In genomic region chr19:17244618-17245534, GRCh38 we compare ENCODE assay signal across 8 cellular contexts. TPM values are rescaled to one million over a fixed set of nuclear protein-coding genes. Genes with fewer than 3 reads are reported as not detected.
DNase-seq lines count a peak whose midpoint lies in the region; ATAC-seq and TF ChIP-seq lines count a peak whose summit lies in the region.

No MANE protein-coding gene starts in this region.

- peak overlapping the region; percentile 95 for H3K4me2 ChIP-seq in PC-3 (ENCODE audit: low read length)

- no peak overlapping the region for H3K27ac Mint-ChIP-seq in activated naive CD4-positive, alpha-beta T cell treated with anti-CD3 and anti-CD28 coated beads, Interleukin-2, amount 10 ng/mL, durations not matched to agents 7 days and 5 days
- H3K27ac Mint-ChIP-seq in osteocyte (ENCODE audit: unreplicated experiment): peak overlapping the region; percentile 87

- no peak for TF ChIP-seq CTCF in PC-3 (conservative IDR thresholded peaks at IDR 0.05; ENCODE audit: low read depth, low read length)
- no peak for TF ChIP-seq CTCF in epithelial cell of proximal tubule (conservative IDR thresholded peaks at IDR 0.05; ENCODE audit: low read depth, low read length)
- TF ChIP-seq CTCF in osteocyte (IDR thresholded peaks at IDR 0.05): no peak

- H3K27ac ChIP-seq in PC-3 (ENCODE audit: low read length): no peak overlapping the region; the same call in 1 of the 2 replicates

- H3K4me1 Mint-ChIP-seq in activated naive CD4-positive, alpha-beta T cell treated with anti-CD3 and anti-CD28 coated beads, Interleukin-2, amount 10 ng/mL, durations not matched to agents 7 days and 5 days: peaks cover 10% of the 10 kb centered on the region
- peaks cover 59% of the 10 kb centered on the region for H3K4me1 Mint-ChIP-seq in osteocyte (ENCODE audit: unreplicated experiment)

- peak overlapping the region; percentile 84 for H3K4me3 ChIP-seq in PC-3 (ENCODE audit: low read length)
- H3K4me3 ChIP-seq in epithelial cell of proximal tubule (ENCODE audit: low read depth, low read length): peak overlapping the region; percentile 73

- POLR2A ChIA-PET in PC-3 (lab: Charles Lee; ENCODE audit: unreplicated experiment): no interaction called here

- no peaks in the 10 kb centered on the region for H3K36me3 ChIP-seq in PC-3 (ENCODE audit: low read depth, low read length)

- no peaks in the 10 kb centered on the region for H3F3A ChIP-seq in PC-3 (ENCODE audit: low read length, unreplicated experiment)

- no peaks in the 10 kb centered on the region for H3K9me2 ChIP-seq in PC-3 (replicated peaks; ENCODE audit: low read length)

- intact Hi-C loops in PC-3 (cut with micrococcal nuclease): no loop called here

- no peaks in the 10 kb centered on the region for H3K36me3 Mint-ChIP-seq in activated naive CD4-positive, alpha-beta T cell treated with anti-CD3 and anti-CD28 coated beads, Interleukin-2, amount 10 ng/mL, durations not matched to agents 7 days and 5 days
- H3K36me3 Mint-ChIP-seq in osteocyte (ENCODE audit: unreplicated experiment): no peaks in the 10 kb centered on the region

- no peaks in the 10 kb centered on the region for H3K27me3 ChIP-seq in PC-3 (ENCODE audit: low read length)

- H2AFZ ChIP-seq in PC-3 (ENCODE audit: low read length): peak overlapping the region; percentile 67

- CTCF ChIA-PET in activated naive CD4-positive, alpha-beta T cell treated with anti-CD3 and anti-CD28 coated beads, Interleukin-2, amount 10 ng/mL, durations not matched to agents 7 days and 5 days (lab: Charles Lee): interaction anchor here (1.0 kb wide), 1 partner anchor 9 kb away, joined by 5 read pairs; no protein-coding TSS in a partner anchor
- CTCF ChIA-PET in PC-3 (lab: Charles Lee): no interaction called here

- H3K9me3 Mint-ChIP-seq in activated naive CD4-positive, alpha-beta T cell treated with anti-CD3 and anti-CD28 coated beads, Interleukin-2, amount 10 ng/mL, durations not matched to agents 7 days and 5 days: no peaks in the 10 kb centered on the region
- no peaks in the 10 kb centered on the region for H3K9me3 Mint-ChIP-seq in osteocyte (ENCODE audit: unreplicated experiment)

- peaks cover 54% of the 10 kb centered on the region for H3K79me2 ChIP-seq in PC-3 (ENCODE audit: low read length)

- ATAC-seq in PC-3: peak; percentile 25
- ATAC-seq in GM21619 (IDR thresholded peaks at IDR 0.05; ENCODE audit: unreplicated experiment): no peak

- H3K9me3 ChIP-seq in PC-3 (ENCODE audit: low read length): no peaks in the 10 kb centered on the region

- peak; percentile 35 for DNase-seq in activated naive CD4-positive, alpha-beta T cell treated with anti-CD3 and anti-CD28 coated beads, Interleukin-2, amount 10 ng/mL, durations not matched to agents 7 days and 5 days
- DNase-seq in activated naive CD4-positive, alpha-beta T cell treated with Interleukin-2 at 50 U/mL for 16 hours: no peak
- DNase-seq in PC-3 (no peak), epithelial cell of proximal tubule (ENCODE audit: low read depth) (no peak), osteocyte (ENCODE audit: extremely low spot score, unreplicated experiment) (no peak), LoVo (ENCODE audit: low spot score) (no peak), NCI-H526 treated with DMSO at 0.1 percent for 48 hours (lab: John Stamatoyannopoulos, UW) (no peak)

- H3K27me3 Mint-ChIP-seq in activated naive CD4-positive, alpha-beta T cell treated with anti-CD3 and anti-CD28 coated beads, Interleukin-2, amount 10 ng/mL, durations not matched to agents 7 days and 5 days: peaks cover 75% of the 10 kb centered on the region
- no peaks in the 10 kb centered on the region for H3K27me3 Mint-ChIP-seq in osteocyte (ENCODE audit: unreplicated experiment)

- peaks cover 13% of the 10 kb centered on the region for H4K20me1 ChIP-seq in PC-3 (ENCODE audit: low read length)

- H3K4me3 Mint-ChIP-seq in activated naive CD4-positive, alpha-beta T cell treated with anti-CD3 and anti-CD28 coated beads, Interleukin-2, amount 10 ng/mL, durations not matched to agents 7 days and 5 days: peak overlapping the region; percentile 50
- H3K4me3 Mint-ChIP-seq in osteocyte (ENCODE audit: unreplicated experiment): peak overlapping the region; percentile 90

- no TSS peak for BruUV-seq in PC-3 (replicated peaks; lab: Mats Ljungman, UMichigan)

- peak overlapping the region; percentile 70 for H3K9ac ChIP-seq in PC-3 (ENCODE audit: low read length)

- peaks cover 30% of the 10 kb centered on the region for H3K4me1 ChIP-seq in PC-3 (ENCODE audit: insufficient read depth, low read length)

RNA-seq across cellular contexts. Expression of gene NR2F6, which starts 0.8 kb away (rescaled TPM):
- total RNA-seq in PC-3 (2014; rRNA removed): 134 and 159 TPM in 2 replicates
- 122 and 131 TPM in 2 replicates for total RNA-seq in epithelial cell of proximal tubule
- 43.9 and 44.2 TPM in 2 replicates for total RNA-seq in osteocyte

RNA-seq across cellular contexts. Expression of gene OCEL1, which starts 18.9 kb away (rescaled TPM):
- total RNA-seq in PC-3 (2014; rRNA removed) (5.6 and 9.4 TPM in 2 replicates), epithelial cell of proximal tubule (4.6 and 8.1 TPM in 2 replicates), osteocyte (24.8 and 28.5 TPM in 2 replicates)

RNA-seq across cellular contexts. Expression of gene USHBP1, which starts 19.7 kb away (rescaled TPM):
- not detected in 2 replicates for total RNA-seq in PC-3 (2014; rRNA removed)
- total RNA-seq in epithelial cell of proximal tubule: not detected in 2 replicates
- total RNA-seq in osteocyte: not detected in 2 replicates

RNA-seq across cellular contexts. Expression of gene BABAM1, which starts 22.4 kb away (rescaled TPM):
- total RNA-seq in PC-3 (2014; rRNA removed) (196 and 214 TPM in 2 replicates), epithelial cell of proximal tubule (125 and 141 TPM in 2 replicates), osteocyte (92.5 and 93.7 TPM in 2 replicates)

RNA-seq across cellular contexts. Expression of gene USE1, which starts 29.7 kb away (rescaled TPM):
- total RNA-seq in PC-3 (2014; rRNA removed) (32.5 and 41.5 TPM in 2 replicates), epithelial cell of proximal tubule (9.0 and 25.3 TPM in 2 replicates), osteocyte (36.1 and 37.5 TPM in 2 replicates)
